In genomic region chr12:45216297-45216982, GRCh38 we compare ENCODE assay signal across 8 cellular contexts.
DNase-seq lines count a peak whose midpoint lies in the region; TF ChIP-seq lines count a peak whose summit lies in the region.

No MANE protein-coding gene starts in this region.

- H3K36me3 ChIP-seq in mucosa of rectum (ENCODE audit: control insufficient read depth in 2 of 2, insufficient read depth in 2 of 2, low read length in 2 of 2) = no peaks in the 10 kb centered on the region

- peak overlapping the region; percentile 77 to 81 for H3K9ac ChIP-seq in mucosa of rectum (ENCODE audit: low read depth in 1 of 2, low read length in 2 of 2)

- peak; percentile 30 for DNase-seq in DMS79 treated with DMSO at 0.1 percent for 48 hours (lab: John Stamatoyannopoulos, UW)
- no peak for DNase-seq in DMS79 (lab: John Stamatoyannopoulos, UW)
- no peak for DNase-seq in HFF-Myc (ENCODE audit: extremely low read depth, low read depth)
- peak; percentile 56 for DNase-seq in NCI-H1092 (lab: John Stamatoyannopoulos, UW)
- DNase-seq in activated CD8-positive, alpha-beta memory T cell treated with anti-CD3 and anti-CD28 coated beads for 24 hours = peak; percentile 83
- DNase-seq in epithelial cell of esophagus (ENCODE audit: low read depth) = peak; percentile 59
- DNase-seq in stimulated activated CD8-positive, alpha-beta memory T cell treated with anti-CD3 and anti-CD28 coated beads, Interleukin-7, amount 100 ng/mL, for 48 hours (ENCODE audit: extremely low read depth in 1 of 2, low read depth in 1 of 2) = peak; percentile 25 to 30

- peak overlapping the region; percentile 78 for H3K4me3 ChIP-seq in HFF-Myc (replicated peaks; ENCODE audit: low read depth, low read length)
- H3K4me3 ChIP-seq in epithelial cell of esophagus (ENCODE audit: low read length) = peak overlapping the region; percentile 76
- peak overlapping the region; percentile 83 to 96 for H3K4me3 ChIP-seq in mucosa of rectum (ENCODE audit: low read length in 2 of 2)

- no peaks in the 10 kb centered on the region for H3K27me3 ChIP-seq in mucosa of rectum (ENCODE audit: control insufficient read depth in 2 of 2, insufficient read depth in 2 of 2, low read length in 2 of 2)

- no peak for TF ChIP-seq CTCF in HFF-Myc (IDR thresholded peaks at IDR 0.05; ENCODE audit: low read depth, low read length, missing control alignments)
- TF ChIP-seq CTCF in epithelial cell of esophagus (IDR thresholded peaks at IDR 0.05; ENCODE audit: insufficient read depth, low read depth, low read length, missing control alignments) = peak; percentile 42

- H3K9me3 ChIP-seq in mucosa of rectum (ENCODE audit: control insufficient read depth in 2 of 2, low read length in 2 of 2) = no peaks in the 10 kb centered on the region

- peak overlapping the region; percentile 86 to 88 for H3K27ac ChIP-seq in mucosa of rectum (ENCODE audit: low read depth in 2 of 2, low read length in 2 of 2)

- peaks cover 0 to 7% of the 10 kb centered on the region in 2 donors for H3K4me1 ChIP-seq in mucosa of rectum (ENCODE audit: control insufficient read depth in 2 of 2, insufficient read depth in 2 of 2, low read length in 2 of 2)

Comparison
In these comparisons a context has a peak if more than half of its experiments do, and no peak if none do; other contexts are left out.
1. DNase-seq: peak in DMS79 treated with DMSO at 0.1 percent for 48 hours (single experiment), NCI-H1092 (single experiment), activated CD8-positive, alpha-beta memory T cell treated with anti-CD3 and anti-CD28 coated beads for 24 hours (single experiment), epithelial cell of esophagus (single experiment) and stimulated activated CD8-positive, alpha-beta memory T cell treated with anti-CD3 and anti-CD28 coated beads, Interleukin-7, amount 100 ng/mL, for 48 hours (2 of 2); none in DMS79 (single experiment) and HFF-Myc (single experiment).
2. Peak in every context shown above with its lines, with median percentiles within 50 percentile points of each other: H3K4me3 ChIP-seq.